In the genomic region with DNA sequence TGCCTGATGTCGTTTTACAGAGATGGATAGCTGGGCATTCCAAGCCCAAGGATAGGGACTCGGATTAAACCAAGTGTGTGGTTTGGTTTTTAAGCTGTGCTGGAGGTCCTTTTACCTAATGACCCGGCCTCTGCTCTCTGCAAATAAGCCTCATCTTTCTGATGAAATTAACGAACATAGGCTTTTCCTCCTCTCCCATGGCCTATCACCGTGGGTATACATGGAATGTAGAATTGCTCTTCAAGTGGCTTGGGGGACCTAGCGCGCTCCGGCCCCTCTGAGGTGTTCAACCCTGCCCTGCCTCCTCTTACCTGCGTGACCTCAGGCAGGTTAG, we compare ENCODE assay signal across 14 cellular contexts.
DNase-seq lines count a peak whose midpoint lies in the region; TF ChIP-seq lines count a peak whose summit lies in the region.
"Had no signal": no experiment of that assay in that cellular context is flagged by ENCODE, and none has a peak within 500 bp of the region (broad histone marks: within the 10 kb centered on the region; RNA-seq: fewer than 3 reads in every experiment).

No MANE protein-coding gene starts in this region.

- H3K4me3 Mint-ChIP-seq in brain (no peak overlapping the region), mesothelial cell of epicardium (no peak overlapping the region), Calu3 (ENCODE audit: low read depth, unreplicated experiment) (no peak overlapping the region)

- POLR2A ChIA-PET in GM10248 (lab: Yijun Ruan, JAX), result no interaction called here

- H3K9ac ChIP-seq in BLaER1, result no peak overlapping the region

- H3K4me1 Mint-ChIP-seq in brain (peaks cover 38% of the 10 kb centered on the region), mesothelial cell of epicardium (peaks cover 57% of the 10 kb centered on the region), Calu3 (ENCODE audit: low read depth, unreplicated experiment) (no peaks in the 10 kb centered on the region)

- no peaks in the 10 kb centered on the region for H3K27me3 ChIP-seq in BLaER1
- H3K27me3 ChIP-seq in ascending aorta, result no peaks in the 10 kb centered on the region

- BruUV-seq in Calu3 (replicated peaks; lab: Mats Ljungman, UMichigan), result no TSS peak

- H3K9me3 Mint-ChIP-seq in brain (peaks cover 0 to 2% (median 0%) of the 10 kb centered on the region in 5 experiments), mesothelial cell of epicardium (peaks cover 5% of the 10 kb centered on the region), Calu3 (ENCODE audit: low read depth, unreplicated experiment) (no peaks in the 10 kb centered on the region)

- peaks cover 45% of the 10 kb centered on the region for H3K4me1 ChIP-seq in BLaER1
- H3K4me1 ChIP-seq in ascending aorta, result no peaks in the 10 kb centered on the region
- H3K4me1 ChIP-seq: A549 had no signal

- DNase-seq in G401 (ENCODE audit: low spot score) (peak; percentile 62), mesothelial cell of epicardium (ENCODE audit: low spot score in 2 of 2, unreplicated experiment in 2 of 2) (no peak), ascending aorta (ENCODE audit: low spot score in 2 of 2) (no peak), GM10248 (ENCODE audit: extremely low spot score) (no peak), Calu3 (no peak)
- DNase-seq: Caco-2, DMS79, IMR-90, Kasumi-1, NCI-H187 treated with DMSO at 0.1 percent for 48 hours, NCI-H526 had no signal

- H3K4me2 ChIP-seq in BLaER1, result peak overlapping the region; percentile 51
- H3K4me2 ChIP-seq: A549 had no signal

- no peaks in the 10 kb centered on the region for H3K36me3 Mint-ChIP-seq in brain
- peaks cover 2% of the 10 kb centered on the region for H3K36me3 Mint-ChIP-seq in mesothelial cell of epicardium
- no peaks in the 10 kb centered on the region for H3K36me3 Mint-ChIP-seq in Calu3 (ENCODE audit: insufficient read depth, unreplicated experiment)

- H3K36me3 ChIP-seq in BLaER1 (no peaks in the 10 kb centered on the region), ascending aorta (no peaks in the 10 kb centered on the region)

- TF ChIP-seq CTCF in brain (conservative IDR thresholded peaks at IDR 0.05) (no peak), mesothelial cell of epicardium (IDR thresholded peaks at IDR 0.05; ENCODE audit: unreplicated experiment) (no peak), ascending aorta (IDR thresholded peaks at IDR 0.05) (no peak), GM10248 (IDR thresholded peaks at IDR 0.05; ENCODE audit: control extremely low read depth, extremely low read depth, low read depth, missing control alignments) (no peak), Calu3 (IDR thresholded peaks at IDR 0.05; ENCODE audit: unreplicated experiment) (no peak)

- H3K4me3 ChIP-seq in BLaER1 (no peak overlapping the region), ascending aorta (no peak overlapping the region)
- H3K4me3 ChIP-seq: A549 had no signal

- H3K27ac ChIP-seq in BLaER1 (no peak overlapping the region), ascending aorta (no peak overlapping the region)
- H3K27ac ChIP-seq: A549 had no signal

- H4K20me1 ChIP-seq in BLaER1, result no peaks in the 10 kb centered on the region

- CTCF ChIA-PET in GM10248 (lab: Yijun Ruan, JAX), result no interaction called here
- CTCF ChIA-PET in Calu3 (lab: Charles Lee), result no interaction called here

- intact Hi-C loops in ascending aorta (cut with DNase I), result no loop called here
- intact Hi-C loops in Calu3 (cut with micrococcal nuclease; ENCODE audit: unreplicated experiment), result no loop called here

- in situ Hi-C loops in G401 (cut with HindIII; ENCODE audit: low sequenced_read_pairs), result no loop called here

- peak overlapping the region in 3 of 5 experiments; percentile 81 to 87 (median 85) for H3K27ac Mint-ChIP-seq in brain
- peak overlapping the region; percentile 73 for H3K27ac Mint-ChIP-seq in mesothelial cell of epicardium
- no peak overlapping the region for H3K27ac Mint-ChIP-seq in Calu3 (ENCODE audit: unreplicated experiment)

- H3K9me3 ChIP-seq in BLaER1, result no peaks in the 10 kb centered on the region
- H3K9me3 ChIP-seq in ascending aorta, result no peaks in the 10 kb centered on the region
- H3K9me3 ChIP-seq: Caco-2 had no signal

- H3K27me3 Mint-ChIP-seq in brain, result peaks cover 12% of the 10 kb centered on the region
- no peaks in the 10 kb centered on the region for H3K27me3 Mint-ChIP-seq in mesothelial cell of epicardium (ENCODE audit: low read depth)
- H3K27me3 Mint-ChIP-seq in Calu3 (ENCODE audit: unreplicated experiment), result peaks cover 61% of the 10 kb centered on the region
